In the genomic region with DNA sequence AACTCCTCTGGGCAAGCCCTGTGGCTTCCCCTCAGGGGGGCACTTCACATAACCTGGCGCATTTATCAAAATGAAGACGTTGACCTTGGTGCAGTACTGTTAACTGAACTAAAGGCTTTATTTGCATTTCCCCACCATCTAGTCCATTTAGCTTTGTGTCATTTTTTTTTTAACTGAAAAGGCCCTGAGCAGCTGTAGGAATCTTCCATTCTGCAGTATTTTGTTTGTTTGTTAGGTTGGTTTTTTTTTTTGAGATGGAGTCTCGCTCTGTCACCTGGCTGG, we compare ENCODE assay signal across 33 cellular contexts. TPM values are rescaled to one million over a fixed set of nuclear protein-coding genes. Genes with fewer than 3 reads are reported as not detected.
DNase-seq lines count a peak whose midpoint lies in the region; ATAC-seq, FAIRE-seq and TF ChIP-seq lines count a peak whose summit lies in the region.
"Had no signal": no experiment of that assay in that cellular context is flagged by ENCODE, and none has a peak within 500 bp of the region (broad histone marks: within the 10 kb centered on the region; RNA-seq: fewer than 3 reads in every experiment).

No MANE protein-coding gene starts in this region.

- in situ Hi-C loops in HepG2 (cut with HindIII; ENCODE audit: extremely low pct_ligation_motif_present, low pct_unique_long_range_greater_than_20kb), result no loop called here

- no peak overlapping the region for H3K4me3 ChIP-seq in HepG2 (replicated peaks in 1 of 3; ENCODE audit: insufficient read depth in 1 of 3, low read depth in 2 of 3, low read length in 3 of 3)
- H3K4me3 ChIP-seq in right lobe of liver, result no peak overlapping the region
- H3K4me3 ChIP-seq: right atrium auricular region, smooth muscle cell, suprapubic skin, upper lobe of right lung had no signal

- BruUV-seq in HepG2 (replicated peaks; lab: Mats Ljungman, UMichigan), result no TSS peak

- H3K36me3 ChIP-seq in HepG2 (replicated peaks in 1 of 2; ENCODE audit: control insufficient read depth in 1 of 2, insufficient read depth in 2 of 2, low read length in 2 of 2), result peaks cover 12 to 40% of the 10 kb centered on the region in 2 experiments; a peak in 4 of 5 replicates
- no peaks in the 10 kb centered on the region for H3K36me3 ChIP-seq in right lobe of liver
- H3K36me3 ChIP-seq: right atrium auricular region had no signal

- DNase-seq in NCI-H2107 treated with DMSO at 0.1 percent for 48 hours (lab: John Stamatoyannopoulos, UW; ENCODE audit: unreplicated experiment), result peak; percentile 62
- DNase-seq in NCI-H2107 (lab: John Stamatoyannopoulos, UW), result no peak
- DNase-seq in HepG2 (ENCODE audit: low spot score), result peak; percentile 60
- DNase-seq in right lobe of liver, result no peak
- DNase-seq in effector memory CD8-positive, alpha-beta T cell, result no peak
- no peak for DNase-seq in SW480 (ENCODE audit: low spot score)
- DNase-seq in kidney glomerular epithelial cell (lab: John Stamatoyannopoulos, UW), result no peak
- DNase-seq: activated CD4-positive, alpha-beta T cell treated with anti-CD3 and anti-CD28 coated beads, Interleukin-2, amount 10 ng/mL, durations not matched to agents 24 days and 14 days; activated gamma-delta T cell treated with Interleukin-2 at 50 U/mL for 16 hours; activated T-cell treated with anti-CD3 and anti-CD28 coated beads, Interleukin-2, amount 50 U/mL, for 48 hours; cortex of kidney; EL; glutamatergic neuron; GOT3; HFFc6; NCI-H1105 treated with DMSO at 0.1 percent for 48 hours; NCI-H2171; SIG-M5; stimulated activated naive CD4-positive, alpha-beta T cell treated with Interleukin-2 at 50 U/mL for 16 hours; T1000; upper lobe of right lung had no signal

- CTCF ChIA-PET in HepG2 (lab: Yijun Ruan, JAX; ENCODE audit: low intra/inter-chr PET ratio, low total read pairs), result no interaction called here

- ATAC-seq in HepG2 (no peak), right lobe of liver (no peak), HG02588 (IDR thresholded peaks at IDR 0.05; ENCODE audit: unreplicated experiment) (no peak)
- no peak for ATAC-seq in effector memory CD8-positive, alpha-beta T cell (replicated peaks)
- ATAC-seq: esophagus mucosa, left lobe of liver, upper lobe of right lung had no signal

- TF ChIP-seq CTCF in HepG2 (CRISPR knock-in tag; IDR thresholded peaks at IDR 0.05) (no peak), right lobe of liver (IDR thresholded peaks at IDR 0.05) (no peak)

- H3K27me3 ChIP-seq in HepG2 (ENCODE audit: control insufficient read depth in 1 of 2, insufficient read depth in 2 of 2, low read length in 2 of 2) (no peaks in the 10 kb centered on the region), right lobe of liver (no peaks in the 10 kb centered on the region)
- H3K27me3 ChIP-seq: right atrium auricular region, suprapubic skin, upper lobe of right lung had no signal

- H3K9ac ChIP-seq in HepG2 (ENCODE audit: insufficient read depth, low read depth, low read length), result no peak overlapping the region
- H3K9ac ChIP-seq: parathyroid adenoma had no signal

- H3K4me1 ChIP-seq in HepG2 (ENCODE audit: insufficient read depth, low read length) (peaks cover 100% of the 10 kb centered on the region), right lobe of liver (no peaks in the 10 kb centered on the region)

- H3K27me3 Mint-ChIP-seq in effector memory CD8-positive, alpha-beta T cell, result no peaks in the 10 kb centered on the region
- H3K27me3 Mint-ChIP-seq: activated CD4-positive, alpha-beta T cell treated with anti-CD3 and anti-CD28 coated beads, Interleukin-2, amount 10 ng/mL, durations not matched to agents 24 days and 14 days had no signal

- no peak overlapping the region for H2AFZ ChIP-seq in HepG2 (ENCODE audit: low read length)
- H2AFZ ChIP-seq: parathyroid adenoma had no signal

- H3K4me2 ChIP-seq in HepG2 (ENCODE audit: low read depth, low read length), result no peak overlapping the region
- H3K4me2 ChIP-seq: smooth muscle cell had no signal

- H4K20me1 ChIP-seq in HepG2 (ENCODE audit: insufficient read depth, low read length), result peaks cover 62% of the 10 kb centered on the region; the same call in 1 of the 2 replicates

- H3K27ac Mint-ChIP-seq in effector memory CD8-positive, alpha-beta T cell, result peak overlapping the region; percentile 76 to 92
- H3K27ac Mint-ChIP-seq: activated CD4-positive, alpha-beta T cell treated with anti-CD3 and anti-CD28 coated beads, Interleukin-2, amount 10 ng/mL, durations not matched to agents 24 days and 14 days; HFFc6 had no signal

- peaks cover 67 to 82% of the 10 kb centered on the region in 2 donors for H3K4me1 Mint-ChIP-seq in effector memory CD8-positive, alpha-beta T cell (ENCODE audit: low read depth in 2 of 2)

- TF ChIP-seq EP300 in HepG2 (IDR thresholded peaks at IDR 0.05; ENCODE audit: low read depth in 2 of 2, low read length in 2 of 2) (no peak; a peak in 1 of 4 replicates), HepG2 (CRISPR knock-in tag; IDR thresholded peaks at IDR 0.05; ENCODE audit: borderline replicate concordance) (no peak)

- no peak for TF ChIP-seq POLR2A in HepG2 (IDR thresholded peaks at IDR 0.05; ENCODE audit: insufficient read depth in 1 of 2, low read depth in 2 of 2, low read length in 2 of 2)
- TF ChIP-seq POLR2A in right lobe of liver (IDR thresholded peaks at IDR 0.05), result no peak

- FAIRE-seq in HepG2 (lab: Jason Lieb, UNC), result no peak
- FAIRE-seq: A204.1, astrocyte, GM18507, GM19239 had no signal

- intact Hi-C loops in HepG2 (cut with micrococcal nuclease; ENCODE audit: unreplicated experiment), result loop anchor here (5.0 kb wide), 1 partner anchor 33 kb away; no protein-coding TSS in a partner anchor
- intact Hi-C loops in right lobe of liver (cut with DNase I), result no loop called here

- TF ChIP-seq RAD21 in HepG2 (CRISPR knock-in tag; IDR thresholded peaks at IDR 0.05), result no peak

- H3K4me3 Mint-ChIP-seq in effector memory CD8-positive, alpha-beta T cell, result peak overlapping the region in 1 of 2 donors; percentile 23
- H3K4me3 Mint-ChIP-seq: activated CD4-positive, alpha-beta T cell treated with anti-CD3 and anti-CD28 coated beads, Interleukin-2, amount 10 ng/mL, durations not matched to agents 24 days and 14 days; HFFc6 had no signal

- no peaks in the 10 kb centered on the region for H3K9me3 Mint-ChIP-seq in effector memory CD8-positive, alpha-beta T cell
- H3K9me3 Mint-ChIP-seq: activated CD4-positive, alpha-beta T cell treated with anti-CD3 and anti-CD28 coated beads, Interleukin-2, amount 10 ng/mL, durations not matched to agents 24 days and 14 days; HFFc6; neural crest cell had no signal

- H3K27ac ChIP-seq in HepG2 (ENCODE audit: extremely low read length, insufficient read depth, low read length) (peak overlapping the region; percentile 39), right lobe of liver (no peak overlapping the region)
- H3K27ac ChIP-seq: right atrium auricular region, suprapubic skin, upper lobe of right lung had no signal

- POLR2A ChIA-PET in HepG2 (lab: Yijun Ruan, JAX), result interaction anchor here (0.6 to 2.4 kb wide), 3 partner anchors 9 to 196 kb away, joined by 3 to 11 read pairs (median 6); no protein-coding TSS in a partner anchor

- no peaks in the 10 kb centered on the region for H3K9me3 ChIP-seq in HepG2 (ENCODE audit: low read length)
- no peaks in the 10 kb centered on the region for H3K9me3 ChIP-seq in right lobe of liver
- H3K9me3 ChIP-seq: right atrium auricular region, suprapubic skin, upper lobe of right lung had no signal

- peaks cover 91% of the 10 kb centered on the region for H3K79me2 ChIP-seq in HepG2 (ENCODE audit: insufficient read depth, low read length)

- WGBS in HepG2 (ENCODE audit: low lambda C conversion rate), result 80% methylated on average over 3 of the region's 3 CpGs
- WGBS in right lobe of liver (ENCODE audit: insufficient coverage, low coverage, low lambda C conversion rate, missing lambda C conversion rate), result 90% methylated on average over 3 of the region's 3 CpGs

- H3K36me3 Mint-ChIP-seq in effector memory CD8-positive, alpha-beta T cell (ENCODE audit: insufficient read depth), result peaks cover 47% of the 10 kb centered on the region

TF ChIP-seq in HepG2, 621 proteins besides CTCF, POLR2A, EP300 and RAD21 (continues in another document):
- no peak for TF ChIP-seq ZNF101 (CRISPR knock-in tag; IDR thresholded peaks at IDR 0.05; ENCODE audit: borderline replicate concordance, low read depth)
- no peak for TF ChIP-seq ZNF326 (CRISPR knock-in tag; IDR thresholded peaks at IDR 0.05; ENCODE audit: borderline replicate concordance)
- no peak for TF ChIP-seq ZNF570 (CRISPR knock-in tag; IDR thresholded peaks at IDR 0.05; ENCODE audit: borderline replicate concordance)
- no peak for TF ChIP-seq KLF16 (CRISPR knock-in tag; IDR thresholded peaks at IDR 0.05)
- no peak for TF ChIP-seq ZNF703 (CRISPR knock-in tag; IDR thresholded peaks at IDR 0.05; ENCODE audit: borderline replicate concordance)
- TF ChIP-seq ZNF713 (CRISPR knock-in tag; IDR thresholded peaks at IDR 0.05), result no peak
- TF ChIP-seq DNMT3B (CRISPR knock-in tag; conservative IDR thresholded peaks at IDR 0.05), result no peak

RNA-seq across cellular contexts. Expression of a gene that starts 10.7 kb away (rescaled TPM):
- total RNA-seq in HepG2 (2016; rRNA removed; fragmentation: Illumina TruSeq; extraction: Trizol), result 42.1 and 59.1 TPM in 2 replicates
- 32.4 and 35.6 TPM in 2 replicates for total RNA-seq in HepG2 (2016; cell fraction: cytosol; rRNA removed; fragmentation: Illumina TruSeq; extraction: Trizol; ENCODE audit: low read depth)
- 41.0 and 60.9 TPM in 2 replicates for total RNA-seq in HepG2 (2016; cell fraction: insoluble cytoplasmic fraction; rRNA removed; fragmentation: Illumina TruSeq; extraction: Trizol)
- 29.2 and 32.9 TPM in 2 replicates for total RNA-seq in HepG2 (2016; cell fraction: membrane; rRNA removed; fragmentation: Illumina TruSeq; extraction: Trizol)
- total RNA-seq in HepG2 (2016; cell fraction: nucleus; rRNA removed; fragmentation: Illumina TruSeq; extraction: Trizol), result 66.4 and 75.5 TPM in 2 replicates
- 105 and 108 TPM in 2 replicates for polyA plus RNA-seq in HepG2 (2011; rRNA removed)
- polyA plus RNA-seq in HepG2 (2011; cell fraction: cytosol; rRNA removed), result 53.2 and 89.4 TPM in 2 replicates
- polyA plus RNA-seq in HepG2 (2011; cell fraction: nucleus; rRNA removed), result 65.7 and 85.9 TPM in 2 replicates
- polyA plus RNA-seq in HepG2 (2012), result 99.1 and 106 TPM in 2 replicates
- 2.2 and 2.6 TPM in 2 replicates for polyA plus RNA-seq in HepG2 (2016; cell fraction: cytosol; fragmentation: Illumina TruSeq; extraction: Trizol; ENCODE audit: low read depth)
- polyA plus RNA-seq in HepG2 (2016; cell fraction: insoluble cytoplasmic fraction; fragmentation: Illumina TruSeq; extraction: Trizol; ENCODE audit: low read depth), result 31.8 and 32.9 TPM in 2 replicates
- polyA plus RNA-seq in HepG2 (2016; cell fraction: membrane; fragmentation: Illumina TruSeq; extraction: Trizol; ENCODE audit: low read depth), result 8.5 and 9.3 TPM in 2 replicates
- 140 and 144 TPM in 2 replicates for polyA plus RNA-seq in HepG2 (2016; cell fraction: nucleus; fragmentation: Illumina TruSeq; extraction: Trizol; ENCODE audit: insufficient read depth, low read depth)
- 13.5 and 115 TPM in 2 replicates for polyA minus RNA-seq in HepG2 (2011; rRNA and poly(A)+ RNA removed; ENCODE audit: low replicate concordance)
- polyA minus RNA-seq in HepG2 (2011; cell fraction: cytosol; rRNA and poly(A)+ RNA removed), result 82.7 and 108 TPM in 2 replicates
- polyA minus RNA-seq in HepG2 (2011; cell fraction: nucleus; rRNA and poly(A)+ RNA removed), result 78.4 and 93.9 TPM in 2 replicates
- 10 to 100 TPM; 11.3 to 14.0 (median 12.5) TPM for total RNA-seq in right lobe of liver

Comparison
In these comparisons a context has a peak if more than half of its experiments do, and no peak if none do; other contexts are left out.
1. DNase-seq: peak in NCI-H2107 treated with DMSO at 0.1 percent for 48 hours (single experiment) and HepG2 (single experiment); none in NCI-H2107 (single experiment), right lobe of liver (0 of 3), effector memory CD8-positive, alpha-beta T cell (0 of 3), SW480 (single experiment) and kidney glomerular epithelial cell (single experiment).